8 cellular contexts compared by ENCODE assay signal in the genomic region with DNA sequence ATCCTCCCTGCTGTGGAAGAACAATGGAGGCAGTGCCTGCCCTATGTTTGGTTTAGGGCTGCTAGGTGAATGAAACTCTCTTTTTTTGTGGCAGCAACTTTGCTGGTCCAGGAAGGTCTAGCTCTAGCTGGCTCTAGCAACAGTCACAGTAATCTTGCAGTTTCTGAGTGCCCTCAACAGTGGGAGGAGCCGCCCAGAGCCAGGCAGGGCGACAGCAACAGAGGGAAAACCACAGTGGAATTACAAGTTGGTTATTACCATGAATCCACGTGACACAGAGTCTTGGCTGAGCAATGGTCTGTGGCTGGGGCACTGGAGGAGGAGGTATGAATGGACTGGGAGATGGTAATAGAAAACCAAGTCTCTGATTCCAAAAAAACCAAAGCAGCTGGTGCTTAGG. TPM values are rescaled to one million over a fixed set of nuclear protein-coding genes. Genes with fewer than 3 reads are reported as not detected.
DNase-seq lines count a peak whose midpoint lies in the region; ATAC-seq and TF ChIP-seq lines count a peak whose summit lies in the region.

No MANE protein-coding gene starts in this region.

- H3K27me3 ChIP-seq in heart right ventricle (no peaks in the 10 kb centered on the region), skeletal muscle tissue (ENCODE audit: control insufficient read depth in 3 of 3, insufficient read depth in 3 of 3, low read length in 3 of 3) (no peaks in the 10 kb centered on the region), neural progenitor cell (no peaks in the 10 kb centered on the region), PC-3 (ENCODE audit: low read length) (no peaks in the 10 kb centered on the region)

- DNase-seq in Right ventricle myocardium inferior (ENCODE audit: missing footprints) (no peak), cardiac septum (ENCODE audit: low spot score) (no peak), NCI-H1105 (lab: John Stamatoyannopoulos, UW) (peak; percentile 47), heart right ventricle (peak in 1 of 2 donors; percentile 46), neural progenitor cell (ENCODE audit: low spot score) (no peak), PC-3 (no peak)

- ATAC-seq in Right ventricle myocardium inferior (peak; percentile 44), heart right ventricle (peak; percentile 13 to 56 (median 32)), PC-3 (no peak)
- peak; percentile 93 for ATAC-seq in activated T-helper 17 cell treated with anti-CD3 and anti-CD28 coated beads, Interleukin-2, amount 50 U/mL, for 72 hours (replicated peaks)

- H3K4me3 ChIP-seq in heart right ventricle (peak overlapping the region in 3 of 10 donors; percentile 1 to 25 (median 9)), skeletal muscle tissue (ENCODE audit: low read length in 3 of 3) (peak overlapping the region; percentile 13 to 46 (median 18)), neural progenitor cell (no peak overlapping the region), PC-3 (ENCODE audit: low read length) (no peak overlapping the region)

- peak overlapping the region; percentile 80 for H3K27ac Mint-ChIP-seq in activated T-helper 17 cell treated with anti-CD3 and anti-CD28 coated beads, Interleukin-2, amount 50 U/mL, for 72 hours
- H3K27ac Mint-ChIP-seq in neural progenitor cell, result no peak overlapping the region

- H3K9me3 ChIP-seq in heart right ventricle, result no peaks in the 10 kb centered on the region
- H3K9me3 ChIP-seq in skeletal muscle tissue (ENCODE audit: control insufficient read depth in 3 of 3, low read length in 3 of 3), result no peaks in the 10 kb centered on the region
- H3K9me3 ChIP-seq in neural progenitor cell (ENCODE audit: low read depth), result no peaks in the 10 kb centered on the region
- H3K9me3 ChIP-seq in PC-3 (ENCODE audit: low read length), result no peaks in the 10 kb centered on the region

- H4K20me1 ChIP-seq in neural progenitor cell (ENCODE audit: low read depth) (peaks cover 46% of the 10 kb centered on the region), PC-3 (ENCODE audit: low read length) (no peaks in the 10 kb centered on the region)

- no peaks in the 10 kb centered on the region for H3K27me3 Mint-ChIP-seq in activated T-helper 17 cell treated with anti-CD3 and anti-CD28 coated beads, Interleukin-2, amount 50 U/mL, for 72 hours
- peaks cover 8% of the 10 kb centered on the region for H3K27me3 Mint-ChIP-seq in neural progenitor cell (ENCODE audit: insufficient read depth, low read depth)

- TF ChIP-seq CTCF in heart right ventricle (IDR thresholded peaks at IDR 0.05) (no peak), neural progenitor cell (IDR thresholded peaks at IDR 0.05) (no peak), PC-3 (conservative IDR thresholded peaks at IDR 0.05; ENCODE audit: low read depth, low read length) (no peak)

- H3F3A ChIP-seq in neural progenitor cell (ENCODE audit: low read depth) (no peaks in the 10 kb centered on the region), PC-3 (ENCODE audit: low read length, unreplicated experiment) (no peaks in the 10 kb centered on the region)

- CTCF ChIA-PET in PC-3 (lab: Charles Lee), result no interaction called here

- H3K79me2 ChIP-seq in neural progenitor cell (ENCODE audit: low read depth) (peaks cover 29% of the 10 kb centered on the region), PC-3 (ENCODE audit: low read length) (no peaks in the 10 kb centered on the region)

- no peaks in the 10 kb centered on the region for H3K9me3 Mint-ChIP-seq in activated T-helper 17 cell treated with anti-CD3 and anti-CD28 coated beads, Interleukin-2, amount 50 U/mL, for 72 hours
- no peaks in the 10 kb centered on the region for H3K9me3 Mint-ChIP-seq in neural progenitor cell

- 41 to 42% methylated on average over 3 of the region's 3 CpGs for WGBS in heart right ventricle, 2 donors

- intact Hi-C loops in Right ventricle myocardium inferior (cut with DNase I) (no loop called here), cardiac septum (cut with DNase I) (no loop called here), heart right ventricle (cut with DNase I) (loop anchor here in 1 of 10 donors (5.0 kb wide), 1 partner anchor 49 kb away; the partner anchor contains the start of gene KCNH4), PC-3 (cut with micrococcal nuclease) (no loop called here)

- H3K4me3 Mint-ChIP-seq in activated T-helper 17 cell treated with anti-CD3 and anti-CD28 coated beads, Interleukin-2, amount 50 U/mL, for 72 hours, result peak overlapping the region; percentile 44
- H3K4me3 Mint-ChIP-seq in neural progenitor cell, result no peak overlapping the region

- H2AFZ ChIP-seq in neural progenitor cell (replicated peaks) (no peak overlapping the region), PC-3 (ENCODE audit: low read length) (no peak overlapping the region)

- BruUV-seq in PC-3 (replicated peaks; lab: Mats Ljungman, UMichigan), result no TSS peak

- H3K36me3 Mint-ChIP-seq in activated T-helper 17 cell treated with anti-CD3 and anti-CD28 coated beads, Interleukin-2, amount 50 U/mL, for 72 hours (ENCODE audit: low read depth), result peaks cover 88% of the 10 kb centered on the region
- peaks cover 18% of the 10 kb centered on the region for H3K36me3 Mint-ChIP-seq in neural progenitor cell

- H3K9me2 ChIP-seq in PC-3 (replicated peaks; ENCODE audit: low read length), result no peaks in the 10 kb centered on the region

- H3K36me3 ChIP-seq in heart right ventricle, result peaks cover 0 to 58% (median 18%) of the 10 kb centered on the region in 9 donors
- H3K36me3 ChIP-seq in skeletal muscle tissue (ENCODE audit: control insufficient read depth in 3 of 3, insufficient read depth in 3 of 3, low read length in 3 of 3), result peaks cover 25 to 28% (median 25%) of the 10 kb centered on the region in 3 donors
- no peaks in the 10 kb centered on the region for H3K36me3 ChIP-seq in neural progenitor cell
- no peaks in the 10 kb centered on the region for H3K36me3 ChIP-seq in PC-3 (ENCODE audit: low read depth, low read length)

- H3K4me1 Mint-ChIP-seq in activated T-helper 17 cell treated with anti-CD3 and anti-CD28 coated beads, Interleukin-2, amount 50 U/mL, for 72 hours, result peaks cover 29% of the 10 kb centered on the region
- peaks cover 14% of the 10 kb centered on the region for H3K4me1 Mint-ChIP-seq in neural progenitor cell

- POLR2A ChIA-PET in PC-3 (lab: Charles Lee; ENCODE audit: unreplicated experiment), result no interaction called here

- H3K4me2 ChIP-seq in neural progenitor cell (no peak overlapping the region), PC-3 (ENCODE audit: low read length) (no peak overlapping the region)

- H3K27ac ChIP-seq in heart right ventricle (peak overlapping the region; percentile 66 to 87 (median 80)), skeletal muscle tissue (ENCODE audit: low read depth, low read length) (peak overlapping the region; percentile 74), neural progenitor cell (no peak overlapping the region), PC-3 (ENCODE audit: low read length) (no peak overlapping the region)

- H3K9ac ChIP-seq in skeletal muscle tissue (ENCODE audit: low read depth in 1 of 3, low read length in 3 of 3) (peak overlapping the region in 2 of 3 donors; percentile 59 to 63), neural progenitor cell (no peak overlapping the region), PC-3 (ENCODE audit: low read length) (no peak overlapping the region)

- H3K4me1 ChIP-seq in heart right ventricle, result peaks cover 43 to 98% (median 90%) of the 10 kb centered on the region in 9 donors
- peaks cover 58 to 84% (median 83%) of the 10 kb centered on the region in 3 donors for H3K4me1 ChIP-seq in skeletal muscle tissue (ENCODE audit: control insufficient read depth in 3 of 3, insufficient read depth in 3 of 3, low read length in 3 of 3)
- H3K4me1 ChIP-seq in neural progenitor cell, result no peaks in the 10 kb centered on the region
- H3K4me1 ChIP-seq in PC-3 (ENCODE audit: insufficient read depth, low read length), result no peaks in the 10 kb centered on the region

RNA-seq across cellular contexts. Expression of gene HSPB9, which starts 10.3 kb away (rescaled TPM):
- total RNA-seq in Right ventricle myocardium inferior, result 0.11 TPM
- not detected for total RNA-seq in cardiac septum
- under 1 TPM in 1 of 2 donors, not detected in 1; 0.13 TPM for total RNA-seq in activated T-helper 17 cell treated with anti-CD3 and anti-CD28 coated beads, Interleukin-2, amount 50 U/mL, for 72 hours
- under 1 TPM in 1 of 10 donors, not detected in 9; 0.23 TPM for total RNA-seq in heart right ventricle
- under 1 TPM; 0.01 to 0.29 TPM for polyA plus RNA-seq in heart right ventricle
- not detected for total RNA-seq in skeletal muscle tissue
- total RNA-seq in neural progenitor cell (ENCODE audit: low replicate concordance), result 0.12 and 0.65 TPM in 2 replicates
- not detected in 2 replicates for total RNA-seq in PC-3 (2014; rRNA removed)

RNA-seq across cellular contexts. Expression of gene KAT2A, which starts 11.8 kb away (rescaled TPM):
- total RNA-seq in Right ventricle myocardium inferior (22.0 TPM), cardiac septum (17.3 TPM), heart right ventricle (10 to 100 TPM in 9 of 10 donors, 1 to 10 TPM in 1; 9.3 to 29.7 (median 13.3) TPM), skeletal muscle tissue (8.9 TPM), neural progenitor cell (ENCODE audit: low replicate concordance) (18.4 and 34.2 TPM in 2 replicates), PC-3 (2014; rRNA removed) (not detected in 2 replicates)
- total RNA-seq in activated T-helper 17 cell treated with anti-CD3 and anti-CD28 coated beads, Interleukin-2, amount 50 U/mL, for 72 hours, result 10 to 100 TPM; 32.8 to 44.2 TPM
- 100 to 1,000 TPM in 1 of 2 donors, 10 to 100 TPM in 1; 20.6 to 118 TPM for polyA plus RNA-seq in heart right ventricle

RNA-seq across cellular contexts. Expression of gene DHX58, which starts 20.4 kb away (rescaled TPM):
- total RNA-seq in Right ventricle myocardium inferior (5.0 TPM), cardiac septum (4.5 TPM), heart right ventricle (1 to 10 TPM; 2.2 to 8.4 (median 4.0) TPM), skeletal muscle tissue (3.7 TPM), neural progenitor cell (ENCODE audit: low replicate concordance) (0.12 TPM in 1 of 2 replicates, not detected in the other), PC-3 (2014; rRNA removed) (not detected in 2 replicates)
- 10 to 100 TPM; 12.0 to 19.1 TPM for total RNA-seq in activated T-helper 17 cell treated with anti-CD3 and anti-CD28 coated beads, Interleukin-2, amount 50 U/mL, for 72 hours
- 10 to 100 TPM in 1 of 2 donors, 1 to 10 TPM in 1; 3.4 to 16.9 TPM for polyA plus RNA-seq in heart right ventricle

RNA-seq across cellular contexts. Expression of gene RAB5C, which starts 21.8 kb away (rescaled TPM):
- total RNA-seq in Right ventricle myocardium inferior (45.6 TPM), cardiac septum (43.9 TPM), heart right ventricle (10 to 100 TPM; 24.6 to 64.4 (median 35.3) TPM), skeletal muscle tissue (19.8 TPM), neural progenitor cell (ENCODE audit: low replicate concordance) (33.5 and 48.9 TPM in 2 replicates), PC-3 (2014; rRNA removed) (not detected in 2 replicates)
- 10 to 100 TPM; 30.4 to 77.7 TPM for total RNA-seq in activated T-helper 17 cell treated with anti-CD3 and anti-CD28 coated beads, Interleukin-2, amount 50 U/mL, for 72 hours
- polyA plus RNA-seq in heart right ventricle, result 10 to 100 TPM; 33.3 to 76.5 TPM

RNA-seq across cellular contexts. Expression of gene ZNF385C, which starts 34.7 kb away (rescaled TPM):
- total RNA-seq in Right ventricle myocardium inferior (0.11 TPM), cardiac septum (0.13 TPM), heart right ventricle (under 1 TPM in 9 of 10 donors, not detected in 1; 0.16 to 0.56 (median 0.24) TPM), skeletal muscle tissue (0.52 TPM), neural progenitor cell (ENCODE audit: low replicate concordance) (5.0 and 7.5 TPM in 2 replicates), PC-3 (2014; rRNA removed) (0.04 and 0.17 TPM in 2 replicates)
- under 1 TPM; 0.15 to 0.48 TPM for total RNA-seq in activated T-helper 17 cell treated with anti-CD3 and anti-CD28 coated beads, Interleukin-2, amount 50 U/mL, for 72 hours
- under 1 TPM; 0.09 to 0.29 TPM for polyA plus RNA-seq in heart right ventricle

Comparison
In these comparisons a context has a peak if more than half of its experiments do, and no peak if none do; other contexts are left out.
1. H3K27ac ChIP-seq: peak in heart right ventricle (10 of 10) and skeletal muscle tissue (single experiment); none in neural progenitor cell (single experiment) and PC-3 (single experiment).
2. H3K4me3 ChIP-seq: peak in skeletal muscle tissue (3 of 3); none in neural progenitor cell (single experiment) and PC-3 (single experiment).
3. H3K9ac ChIP-seq: peak in skeletal muscle tissue (2 of 3); none in neural progenitor cell (single experiment) and PC-3 (single experiment).